Comparison of ENCODE assay signal across 36 cellular contexts in genomic region chr17:74542166-74542565, GRCh38. TPM values are rescaled to one million over a fixed set of nuclear protein-coding genes. Genes with fewer than 3 reads are reported as not detected.
"Had no signal": no experiment of that assay in that cellular context is flagged by ENCODE, and none has a peak within 500 bp of the region (broad histone marks: within the 10 kb centered on the region; RNA-seq: fewer than 3 reads in every experiment).

No MANE protein-coding gene starts in this region.

- H3K27ac Mint-ChIP-seq: activated CD4-positive, alpha-beta T cell treated with anti-CD3 and anti-CD28 coated beads for 36 hours; activated CD4-positive, alpha-beta T cell treated with anti-CD3 and anti-CD28 coated beads, Interleukin-2, amount 10 ng/mL, durations not matched to agents 7 days and 5 days; activated CD8-positive, alpha-beta T cell treated with anti-CD3 and anti-CD28 coated beads, Interleukin-2, amount 10 ng/mL, durations not matched to agents 7 days and 5 days; activated naive CD4-positive, alpha-beta T cell treated with anti-CD3 and anti-CD28 coated beads, Interleukin-2, amount 50 U/mL, for 24 hours; activated naive CD8-positive, alpha-beta T cell treated with anti-CD3 and anti-CD28 coated beads, Interleukin-2, amount 10 ng/mL, durations not matched to agents 7 days and 5 days had no signal

- H3K36me3 ChIP-seq: ascending aorta, MG63, SJCRH30, WERI-Rb-1 had no signal

- ATAC-seq: activated CD4-positive, alpha-beta T cell treated with anti-CD3 and anti-CD28 coated beads for 36 hours; activated CD8-positive, alpha-beta T cell treated with anti-CD3 and anti-CD28 coated beads, Interleukin-2, amount 10 ng/mL, durations not matched to agents 7 days and 5 days; activated T-cell treated with anti-CD3 and anti-CD28 coated beads, Interleukin-2, amount 50 U/mL, for 4 hours had no signal

- H3K4me3 ChIP-seq: ascending aorta, MG63, PC-9, SJCRH30, SK-N-MC had no signal

- DNase-seq: activated CD4-positive, alpha-beta T cell treated with anti-CD3 and anti-CD28 coated beads for 36 hours; activated CD4-positive, alpha-beta T cell treated with anti-CD3 and anti-CD28 coated beads, Interleukin-2, amount 10 ng/mL, durations not matched to agents 7 days and 5 days; activated CD4-positive, alpha-beta T cell treated with anti-CD3 and anti-CD28 coated beads, Interleukin-2, amount 50 U/mL, for 48 hours; activated CD8-positive, alpha-beta T cell treated with anti-CD3 and anti-CD28 coated beads, Interleukin-2, amount 10 ng/mL, durations not matched to agents 7 days and 5 days; activated gamma-delta T cell; activated naive CD4-positive, alpha-beta T cell treated with Interleukin-2 at 50 U/mL for 16 hours; activated naive CD8-positive, alpha-beta T cell treated with anti-CD3 and anti-CD28 coated beads, Interleukin-2, amount 10 ng/mL, durations not matched to agents 7 days and 5 days; activated T-cell treated with anti-CD3 and anti-CD28 coated beads, Interleukin-2, amount 50 U/mL, for 4 hours; amygdala; caudate nucleus; cerebellar nuclear complex; Kasumi-1; KG1; MG63; NCI-H1092; NCI-H1436 treated with DMSO at 0.1 percent for 48 hours; NCI-H1694 treated with DMSO at 0.1 percent for 48 hours; NCI-H2029; NCI-H345; NCI-H524 treated with DMSO at 0.1 percent for 48 hours; NK-92 treated with Interleukin-12 subunit alpha and Interleukin-12 subunit beta, amount 100 ng/mL, for 24 hours; PC-9; SHP77; SJCRH30; T1000; WERI-Rb-1 had no signal

- H3K9me3 ChIP-seq: ascending aorta, MG63, SJCRH30 had no signal

- H3K27ac ChIP-seq: ascending aorta, PC-9, RWPE1, SJCRH30, SK-N-MC, WERI-Rb-1 had no signal

- H3K9me3 Mint-ChIP-seq: activated CD4-positive, alpha-beta T cell treated with anti-CD3 and anti-CD28 coated beads, Interleukin-2, amount 10 ng/mL, durations not matched to agents 7 days and 5 days; activated naive CD4-positive, alpha-beta T cell treated with anti-CD3 and anti-CD28 coated beads, Interleukin-2, amount 50 U/mL, for 24 hours; activated naive CD8-positive, alpha-beta T cell treated with anti-CD3 and anti-CD28 coated beads, Interleukin-2, amount 10 ng/mL, durations not matched to agents 7 days and 5 days; activated T-cell treated with anti-CD3 and anti-CD28 coated beads, Interleukin-2, amount 50 U/mL, for 4 hours had no signal

- H3K4me1 ChIP-seq: ascending aorta, SJCRH30 had no signal

- H3K27me3 ChIP-seq: ascending aorta had no signal

- H3K36me3 Mint-ChIP-seq: activated naive CD4-positive, alpha-beta T cell treated with anti-CD3 and anti-CD28 coated beads, Interleukin-2, amount 50 U/mL, for 24 hours; activated naive CD8-positive, alpha-beta T cell treated with anti-CD3 and anti-CD28 coated beads, Interleukin-2, amount 10 ng/mL, durations not matched to agents 7 days and 5 days had no signal

- FAIRE-seq: RCC 7860 had no signal

- H3K4me3 Mint-ChIP-seq: activated CD4-positive, alpha-beta T cell treated with anti-CD3 and anti-CD28 coated beads for 36 hours; activated CD4-positive, alpha-beta T cell treated with anti-CD3 and anti-CD28 coated beads, Interleukin-2, amount 10 ng/mL, durations not matched to agents 7 days and 5 days; activated CD8-positive, alpha-beta T cell treated with anti-CD3 and anti-CD28 coated beads, Interleukin-2, amount 10 ng/mL, durations not matched to agents 7 days and 5 days; activated naive CD4-positive, alpha-beta T cell treated with anti-CD3 and anti-CD28 coated beads, Interleukin-2, amount 50 U/mL, for 24 hours; activated naive CD8-positive, alpha-beta T cell treated with anti-CD3 and anti-CD28 coated beads, Interleukin-2, amount 10 ng/mL, durations not matched to agents 7 days and 5 days; activated T-cell treated with anti-CD3 and anti-CD28 coated beads, Interleukin-2, amount 50 U/mL, for 4 hours had no signal

- H3K4me1 Mint-ChIP-seq: activated CD4-positive, alpha-beta T cell treated with anti-CD3 and anti-CD28 coated beads for 36 hours; activated naive CD4-positive, alpha-beta T cell treated with anti-CD3 and anti-CD28 coated beads, Interleukin-2, amount 50 U/mL, for 24 hours had no signal

RNA-seq across cellular contexts. Expression of gene CD300C, which starts 3.7 kb away (rescaled TPM):
- total RNA-seq: activated CD4-positive, alpha-beta T cell treated with anti-CD3 and anti-CD28 coated beads for 36 hours; activated T-cell treated with anti-CD3 and anti-CD28 coated beads, Interleukin-2, amount 50 U/mL, for 4 hours; ascending aorta; OCI-LY7; PC-9; SJCRH30 had no signal

RNA-seq across cellular contexts. Expression of gene CD300LB, which starts 10.9 kb away (rescaled TPM):
- total RNA-seq: activated CD4-positive, alpha-beta T cell treated with anti-CD3 and anti-CD28 coated beads for 36 hours; activated CD4-positive, alpha-beta T cell treated with anti-CD3 and anti-CD28 coated beads, Interleukin-2, amount 10 ng/mL, durations not matched to agents 7 days and 5 days; activated CD8-positive, alpha-beta T cell treated with anti-CD3 and anti-CD28 coated beads, Interleukin-2, amount 10 ng/mL, durations not matched to agents 7 days and 5 days; activated naive CD8-positive, alpha-beta T cell treated with anti-CD3 and anti-CD28 coated beads, Interleukin-2, amount 10 ng/mL, durations not matched to agents 7 days and 5 days; activated T-cell treated with anti-CD3 and anti-CD28 coated beads, Interleukin-2, amount 50 U/mL, for 4 hours; ascending aorta; NCI-H460; OCI-LY7; PC-9; SJCRH30; T-helper 1 cell treated with Interleukin-12 subunit alpha and Interleukin-12 subunit beta and Interleukin-4 antibody, amounts not matched to agents 30 ng/mL and 1 ng/mL, for 36 hours; T-helper 2 cell treated with Interferon-gamma antibody and Interleukin-4, amounts not matched to agents 100 ng/mL and 5 ng/mL, for 36 hours had no signal

RNA-seq across cellular contexts. Expression of gene CD300H, which starts 25.1 kb away (rescaled TPM):
- total RNA-seq: activated CD4-positive, alpha-beta T cell treated with anti-CD3 and anti-CD28 coated beads for 36 hours; activated CD4-positive, alpha-beta T cell treated with anti-CD3 and anti-CD28 coated beads, Interleukin-2, amount 10 ng/mL, durations not matched to agents 7 days and 5 days; activated CD8-positive, alpha-beta T cell treated with anti-CD3 and anti-CD28 coated beads, Interleukin-2, amount 10 ng/mL, durations not matched to agents 7 days and 5 days; activated naive CD8-positive, alpha-beta T cell treated with anti-CD3 and anti-CD28 coated beads, Interleukin-2, amount 10 ng/mL, durations not matched to agents 7 days and 5 days; activated T-cell treated with anti-CD3 and anti-CD28 coated beads, Interleukin-2, amount 50 U/mL, for 4 hours; ascending aorta; NCI-H460; OCI-LY7; PC-9; SJCRH30; T-helper 1 cell treated with Interleukin-12 subunit alpha and Interleukin-12 subunit beta and Interleukin-4 antibody, amounts not matched to agents 30 ng/mL and 1 ng/mL, for 36 hours; T-helper 2 cell treated with Interferon-gamma antibody and Interleukin-4, amounts not matched to agents 100 ng/mL and 5 ng/mL, for 36 hours had no signal

RNA-seq across cellular contexts. Expression of gene CD300LD, which starts 49.9 kb away (rescaled TPM):
- total RNA-seq: activated CD8-positive, alpha-beta T cell treated with anti-CD3 and anti-CD28 coated beads, Interleukin-2, amount 10 ng/mL, durations not matched to agents 7 days and 5 days; activated naive CD8-positive, alpha-beta T cell treated with anti-CD3 and anti-CD28 coated beads, Interleukin-2, amount 10 ng/mL, durations not matched to agents 7 days and 5 days; activated T-cell treated with anti-CD3 and anti-CD28 coated beads, Interleukin-2, amount 50 U/mL, for 4 hours; ascending aorta; NCI-H460; OCI-LY7; PC-9; SJCRH30; T-helper 1 cell treated with Interleukin-12 subunit alpha and Interleukin-12 subunit beta and Interleukin-4 antibody, amounts not matched to agents 30 ng/mL and 1 ng/mL, for 36 hours; T-helper 2 cell treated with Interferon-gamma antibody and Interleukin-4, amounts not matched to agents 100 ng/mL and 5 ng/mL, for 36 hours had no signal
- polyA plus RNA-seq: adipose tissue had no signal
